In genomic region chr6:80335061-80335660, GRCh38 we compare ENCODE assay signal across 15 cellular contexts.
DNase-seq lines count a peak whose midpoint lies in the region; ATAC-seq, FAIRE-seq and TF ChIP-seq lines count a peak whose summit lies in the region.
"Had no signal": no experiment of that assay in that cellular context is flagged by ENCODE, and none has a peak within 500 bp of the region (broad histone marks: within the 10 kb centered on the region; RNA-seq: fewer than 3 reads in every experiment).

No MANE protein-coding gene starts in this region.

- no peak for FAIRE-seq in astrocyte (lab: Jason Lieb, UNC)
- FAIRE-seq: GM12891 had no signal

- H3K4me3 Mint-ChIP-seq in astrocyte (ENCODE audit: unreplicated experiment) = peak overlapping the region; percentile 58
- no peak overlapping the region for H3K4me3 Mint-ChIP-seq in activated CD8-positive, alpha-beta T cell treated with anti-CD3 and anti-CD28 coated beads, Interleukin-2, amount 10 ng/mL, durations not matched to agents 7 days and 5 days
- H3K4me3 Mint-ChIP-seq: activated naive CD8-positive, alpha-beta T cell treated with anti-CD3 and anti-CD28 coated beads for 36 hours had no signal

- no peaks in the 10 kb centered on the region for H3K9me3 Mint-ChIP-seq in astrocyte (ENCODE audit: unreplicated experiment)
- H3K9me3 Mint-ChIP-seq in activated CD8-positive, alpha-beta T cell treated with anti-CD3 and anti-CD28 coated beads, Interleukin-2, amount 10 ng/mL, durations not matched to agents 7 days and 5 days (ENCODE audit: insufficient read depth) = no peaks in the 10 kb centered on the region
- H3K9me3 Mint-ChIP-seq: activated naive CD8-positive, alpha-beta T cell treated with anti-CD3 and anti-CD28 coated beads for 36 hours had no signal

- H3K27ac Mint-ChIP-seq in astrocyte (ENCODE audit: unreplicated experiment) = peak overlapping the region; percentile 41
- no peak overlapping the region for H3K27ac Mint-ChIP-seq in activated CD8-positive, alpha-beta T cell treated with anti-CD3 and anti-CD28 coated beads, Interleukin-2, amount 10 ng/mL, durations not matched to agents 7 days and 5 days
- H3K27ac Mint-ChIP-seq: activated naive CD8-positive, alpha-beta T cell treated with anti-CD3 and anti-CD28 coated beads for 36 hours had no signal

- H3K9ac ChIP-seq in astrocyte (ENCODE audit: low read length) (no peak overlapping the region), iPS-18a (ENCODE audit: low read length) (no peak overlapping the region)

- H4K20me1 ChIP-seq in astrocyte (ENCODE audit: insufficient read depth, low read length) = no peaks in the 10 kb centered on the region

- intact Hi-C loops in right cardiac atrium (cut with DNase I) (no loop called here), left ventricle myocardium superior (cut with micrococcal nuclease) (no loop called here)

- H3K27me3 Mint-ChIP-seq in astrocyte (ENCODE audit: low read depth, unreplicated experiment) = no peaks in the 10 kb centered on the region
- no peaks in the 10 kb centered on the region for H3K27me3 Mint-ChIP-seq in activated CD8-positive, alpha-beta T cell treated with anti-CD3 and anti-CD28 coated beads, Interleukin-2, amount 10 ng/mL, durations not matched to agents 7 days and 5 days (ENCODE audit: low read depth)
- H3K27me3 Mint-ChIP-seq: activated naive CD8-positive, alpha-beta T cell treated with anti-CD3 and anti-CD28 coated beads for 36 hours had no signal

- H3K9me3 ChIP-seq in right cardiac atrium (ENCODE audit: control insufficient read depth, low read length) (no peaks in the 10 kb centered on the region), astrocyte (ENCODE audit: insufficient read depth, low read depth, low read length) (no peaks in the 10 kb centered on the region), iPS-18a (ENCODE audit: control insufficient read depth, low read depth, low read length) (no peaks in the 10 kb centered on the region)
- H3K9me3 ChIP-seq: left lung, neutrophil had no signal

- no peak overlapping the region for H3K27ac ChIP-seq in right cardiac atrium (ENCODE audit: low read length)
- no peak overlapping the region for H3K27ac ChIP-seq in astrocyte (ENCODE audit: low read depth, low read length)
- peak overlapping the region; percentile 18 for H3K27ac ChIP-seq in iPS-18a (ENCODE audit: low read length)
- H3K27ac ChIP-seq: left lung, neutrophil had no signal

- H2AFZ ChIP-seq in astrocyte (ENCODE audit: low read depth, low read length) = no peak overlapping the region

- 47% methylated on average over 6 of the region's 6 CpGs for WGBS in right cardiac atrium

- no peaks in the 10 kb centered on the region for H3K4me1 ChIP-seq in right cardiac atrium (ENCODE audit: control insufficient read depth, insufficient read depth, low read length)
- no peaks in the 10 kb centered on the region for H3K4me1 ChIP-seq in astrocyte (ENCODE audit: insufficient read depth, low read length)
- peaks cover 74% of the 10 kb centered on the region for H3K4me1 ChIP-seq in iPS-18a (ENCODE audit: control insufficient read depth, low read depth, low read length)
- H3K4me1 ChIP-seq: left lung had no signal

- H3K27me3 ChIP-seq in right cardiac atrium (ENCODE audit: control insufficient read depth, insufficient read depth) = no peaks in the 10 kb centered on the region
- H3K27me3 ChIP-seq in astrocyte (ENCODE audit: insufficient read depth, low read length) = no peaks in the 10 kb centered on the region
- H3K27me3 ChIP-seq in iPS-18a (ENCODE audit: control insufficient read depth, insufficient read depth, low read length) = no peaks in the 10 kb centered on the region
- H3K27me3 ChIP-seq: left lung, neutrophil had no signal

- peak overlapping the region; percentile 50 for H3K4me2 ChIP-seq in astrocyte (ENCODE audit: low read length)

- DNase-seq in right cardiac atrium (no peak), left ventricle myocardium superior (no peak), astrocyte (ENCODE audit: low read depth) (no peak), germinal center (ENCODE audit: low spot score) (no peak), HPDE6-E6E7 (ENCODE audit: extremely low spot score) (no peak), NK-92 (lab: John Stamatoyannopoulos, UW; ENCODE audit: unreplicated experiment) (no peak)
- no peak for DNase-seq in activated CD8-positive, alpha-beta T cell treated with anti-CD3 and anti-CD28 coated beads, Interleukin-2, amount 10 ng/mL, durations not matched to agents 7 days and 5 days
- DNase-seq: activated naive CD8-positive, alpha-beta T cell treated with anti-CD3 and anti-CD28 coated beads for 36 hours; AML-193; DMS79 treated with DMSO at 0.1 percent for 48 hours; left lung; NCI-H345 had no signal

- ATAC-seq in right cardiac atrium (no peak), left ventricle myocardium superior (no peak)
- ATAC-seq in activated CD8-positive, alpha-beta T cell treated with anti-CD3 and anti-CD28 coated beads, Interleukin-2, amount 10 ng/mL, durations not matched to agents 7 days and 5 days = no peak
- ATAC-seq: left lung had no signal

- no peaks in the 10 kb centered on the region for H3K36me3 ChIP-seq in astrocyte (ENCODE audit: insufficient read depth, low read length)
- H3K36me3 ChIP-seq in iPS-18a (ENCODE audit: control insufficient read depth, low read depth, low read length) = no peaks in the 10 kb centered on the region
- H3K36me3 ChIP-seq: left lung, neutrophil had no signal

- H3K36me3 Mint-ChIP-seq in astrocyte (ENCODE audit: low read depth, unreplicated experiment) = no peaks in the 10 kb centered on the region
- no peaks in the 10 kb centered on the region for H3K36me3 Mint-ChIP-seq in activated CD8-positive, alpha-beta T cell treated with anti-CD3 and anti-CD28 coated beads, Interleukin-2, amount 10 ng/mL, durations not matched to agents 7 days and 5 days (ENCODE audit: low read depth)
- H3K36me3 Mint-ChIP-seq: activated naive CD8-positive, alpha-beta T cell treated with anti-CD3 and anti-CD28 coated beads for 36 hours had no signal

- H3K4me1 Mint-ChIP-seq in astrocyte (ENCODE audit: low read depth, unreplicated experiment) = no peaks in the 10 kb centered on the region
- no peaks in the 10 kb centered on the region for H3K4me1 Mint-ChIP-seq in activated CD8-positive, alpha-beta T cell treated with anti-CD3 and anti-CD28 coated beads, Interleukin-2, amount 10 ng/mL, durations not matched to agents 7 days and 5 days (ENCODE audit: low read depth)
- H3K4me1 Mint-ChIP-seq: activated naive CD8-positive, alpha-beta T cell treated with anti-CD3 and anti-CD28 coated beads for 36 hours had no signal

- TF ChIP-seq CTCF in astrocyte (IDR thresholded peaks at IDR 0.05; ENCODE audit: insufficient read depth, low read depth, low read length) = no peak

- POLR2A ChIA-PET in activated CD8-positive, alpha-beta T cell treated with anti-CD3 and anti-CD28 coated beads, Interleukin-2, amount 10 ng/mL, durations not matched to agents 7 days and 5 days (lab: Charles Lee) = no interaction called here

- H3K4me3 ChIP-seq in right cardiac atrium (ENCODE audit: low read length) (peak overlapping the region; percentile 50), astrocyte (ENCODE audit: insufficient read depth, low read depth, low read length) (no peak overlapping the region), iPS-18a (ENCODE audit: low read length) (peak overlapping the region; percentile 18)
- H3K4me3 ChIP-seq: left lung had no signal

- CTCF ChIA-PET in activated CD8-positive, alpha-beta T cell treated with anti-CD3 and anti-CD28 coated beads, Interleukin-2, amount 10 ng/mL, durations not matched to agents 7 days and 5 days (lab: Charles Lee) = interaction anchor here (0.7 kb wide), 1 partner anchor 1418 kb away, joined by 3 read pairs; no protein-coding TSS in a partner anchor

- no peaks in the 10 kb centered on the region for H3K79me2 ChIP-seq in astrocyte (ENCODE audit: insufficient read depth, low read length)
